In genomic region chr19:1437609-1438008, GRCh38 we compare ENCODE assay signal across 8 cellular contexts. TPM values are rescaled to one million over a fixed set of nuclear protein-coding genes. Genes with fewer than 3 reads are reported as not detected.
DNase-seq lines count a peak whose midpoint lies in the region; ATAC-seq and TF ChIP-seq lines count a peak whose summit lies in the region.

No MANE protein-coding gene starts in this region.

- no peak for TF ChIP-seq POLR2A in heart left ventricle (IDR thresholded peaks at IDR 0.05)
- TF ChIP-seq POLR2A in right lobe of liver (IDR thresholded peaks at IDR 0.05), result no peak

- peaks cover 14% of the 10 kb centered on the region for H3K4me1 Mint-ChIP-seq in activated T-helper 2 cell treated with anti-CD3 and anti-CD28 coated beads, Interferon-gamma antibody, Interleukin-2, Interleukin-4, amounts not matched to agents 10 μg/mL and 5 μg/mL and 100 μg/mL, durations not matched to agents 14 hours and 24 hours and 36 hours (ENCODE audit: low read depth)

- DNase-seq in heart left ventricle (no peak), right atrium auricular region (ENCODE audit: low spot score) (no peak), right lobe of liver (no peak), upper lobe of right lung (no peak), COLO829 (ENCODE audit: low spot score) (no peak), kidney glomerular epithelial cell (lab: John Stamatoyannopoulos, UW) (no peak)
- DNase-seq in activated T-helper 2 cell treated with anti-CD3 and anti-CD28 coated beads, Interferon-gamma antibody, Interleukin-2, Interleukin-4, amounts not matched to agents 10 μg/mL and 5 μg/mL and 100 μg/mL, durations not matched to agents 14 hours and 24 hours and 36 hours (ENCODE audit: low spot score), result no peak

- peak overlapping the region in 1 of 12 donors; percentile 94 for H3K27ac ChIP-seq in heart left ventricle
- H3K27ac ChIP-seq in right atrium auricular region, result no peak overlapping the region
- H3K27ac ChIP-seq in right lobe of liver, result peak overlapping the region; percentile 55 to 75 (median 57)
- no peak overlapping the region for H3K27ac ChIP-seq in upper lobe of right lung

- no peak for TF ChIP-seq CTCF in heart left ventricle (IDR thresholded peaks at IDR 0.05)
- TF ChIP-seq CTCF in right atrium auricular region (IDR thresholded peaks at IDR 0.05), result no peak
- TF ChIP-seq CTCF in right lobe of liver (IDR thresholded peaks at IDR 0.05), result no peak
- no peak for TF ChIP-seq CTCF in upper lobe of right lung (IDR thresholded peaks at IDR 0.05)

- H3K4me1 ChIP-seq in heart left ventricle, result peaks cover 2 to 30% (median 20%) of the 10 kb centered on the region in 12 donors
- H3K4me1 ChIP-seq in right atrium auricular region, result peaks cover 0 to 23% of the 10 kb centered on the region in 2 donors
- peaks cover 0 to 10% (median 3%) of the 10 kb centered on the region in 4 donors for H3K4me1 ChIP-seq in right lobe of liver
- H3K4me1 ChIP-seq in upper lobe of right lung, result peaks cover 13% of the 10 kb centered on the region

- 60 to 68% (median 63%) methylated on average over 8 of the region's 8 CpGs for WGBS in heart left ventricle, 4 donors
- WGBS in right lobe of liver (ENCODE audit: insufficient coverage, low coverage, low lambda C conversion rate, missing lambda C conversion rate), result 27% methylated on average over 8 of the region's 8 CpGs

- peaks cover 8 to 66% (median 62%) of the 10 kb centered on the region in 9 donors for H3K36me3 ChIP-seq in heart left ventricle
- H3K36me3 ChIP-seq in right atrium auricular region, result peaks cover 57% of the 10 kb centered on the region
- peaks cover 0 to 45% (median 20%) of the 10 kb centered on the region in 4 donors for H3K36me3 ChIP-seq in right lobe of liver
- peaks cover 59% of the 10 kb centered on the region for H3K36me3 ChIP-seq in upper lobe of right lung

- intact Hi-C loops in heart left ventricle (cut with DNase I) (loop anchor here in 1 of 10 donors (5.0 kb wide), 1 partner anchor 160 kb away; the partner anchor contains the start of gene FAM174C), right lobe of liver (cut with DNase I) (no loop called here), upper lobe of right lung (cut with DNase I) (no loop called here)
- intact Hi-C loops in activated T-helper 2 cell treated with anti-CD3 and anti-CD28 coated beads, Interferon-gamma antibody, Interleukin-2, Interleukin-4, amounts not matched to agents 10 μg/mL and 5 μg/mL and 100 μg/mL, durations not matched to agents 14 hours and 24 hours and 36 hours (cut with micrococcal nuclease), result loop anchor here (1.0 kb wide), 1 partner anchor 30 kb away; the partner anchor contains the start of gene DAZAP1

- peaks cover 55% of the 10 kb centered on the region for H3K36me3 Mint-ChIP-seq in activated T-helper 2 cell treated with anti-CD3 and anti-CD28 coated beads, Interferon-gamma antibody, Interleukin-2, Interleukin-4, amounts not matched to agents 10 μg/mL and 5 μg/mL and 100 μg/mL, durations not matched to agents 14 hours and 24 hours and 36 hours (ENCODE audit: low read depth)

- no peaks in the 10 kb centered on the region for H3K9me3 ChIP-seq in heart left ventricle
- H3K9me3 ChIP-seq in right atrium auricular region, result no peaks in the 10 kb centered on the region
- H3K9me3 ChIP-seq in right lobe of liver, result no peaks in the 10 kb centered on the region
- H3K9me3 ChIP-seq in upper lobe of right lung, result no peaks in the 10 kb centered on the region

- H3K4me3 ChIP-seq in heart left ventricle (peak overlapping the region in 7 of 12 donors; percentile 57 to 100 (median 92)), right atrium auricular region (peak overlapping the region in 1 of 2 donors; percentile 80), right lobe of liver (peak overlapping the region in 2 of 3 donors; percentile 97 to 99), upper lobe of right lung (peak overlapping the region; percentile 98)

- no peak for ATAC-seq in heart left ventricle
- peak in 2 of 4 donors; percentile 3 to 9 for ATAC-seq in right lobe of liver
- no peak for ATAC-seq in upper lobe of right lung
- no peak for ATAC-seq in HG03039 (IDR thresholded peaks at IDR 0.05; ENCODE audit: unreplicated experiment)

- H3K27me3 Mint-ChIP-seq in activated T-helper 2 cell treated with anti-CD3 and anti-CD28 coated beads, Interferon-gamma antibody, Interleukin-2, Interleukin-4, amounts not matched to agents 10 μg/mL and 5 μg/mL and 100 μg/mL, durations not matched to agents 14 hours and 24 hours and 36 hours (ENCODE audit: low read depth), result no peaks in the 10 kb centered on the region

- no peaks in the 10 kb centered on the region for H3K27me3 ChIP-seq in heart left ventricle
- H3K27me3 ChIP-seq in right atrium auricular region, result no peaks in the 10 kb centered on the region
- no peaks in the 10 kb centered on the region for H3K27me3 ChIP-seq in right lobe of liver
- no peaks in the 10 kb centered on the region for H3K27me3 ChIP-seq in upper lobe of right lung

- H3K9me3 Mint-ChIP-seq in activated T-helper 2 cell treated with anti-CD3 and anti-CD28 coated beads, Interferon-gamma antibody, Interleukin-2, Interleukin-4, amounts not matched to agents 10 μg/mL and 5 μg/mL and 100 μg/mL, durations not matched to agents 14 hours and 24 hours and 36 hours, result no peaks in the 10 kb centered on the region

- peak overlapping the region; percentile 99 for H3K27ac Mint-ChIP-seq in activated T-helper 2 cell treated with anti-CD3 and anti-CD28 coated beads, Interferon-gamma antibody, Interleukin-2, Interleukin-4, amounts not matched to agents 10 μg/mL and 5 μg/mL and 100 μg/mL, durations not matched to agents 14 hours and 24 hours and 36 hours

- no peak overlapping the region for H3K4me3 Mint-ChIP-seq in activated T-helper 2 cell treated with anti-CD3 and anti-CD28 coated beads, Interferon-gamma antibody, Interleukin-2, Interleukin-4, amounts not matched to agents 10 μg/mL and 5 μg/mL and 100 μg/mL, durations not matched to agents 14 hours and 24 hours and 36 hours (ENCODE audit: low read depth)

RNA-seq across cellular contexts. Expression of gene RPS15, which starts 0.6 kb away (rescaled TPM):
- total RNA-seq in heart left ventricle (1,000 to 10,000 TPM in 2 of 9 donors, 100 to 1,000 TPM in 7; 468 to 2,348 (median 669) TPM), right atrium auricular region (1,000 to 10,000 TPM; 1,712 to 2,156 TPM), right lobe of liver (1,000 to 10,000 TPM in 2 of 6 experiments, 100 to 1,000 TPM in 4; 334 to 1,615 (median 355) TPM), upper lobe of right lung (841 TPM)
- polyA plus RNA-seq in heart left ventricle, result 1,000 to 10,000 TPM; 2,165 to 2,683 TPM
- total RNA-seq in activated T-helper 2 cell treated with anti-CD3 and anti-CD28 coated beads, Interferon-gamma antibody, Interleukin-2, Interleukin-4, amounts not matched to agents 10 μg/mL and 5 μg/mL and 100 μg/mL, durations not matched to agents 14 hours and 24 hours and 36 hours, result 1,450 and 1,471 TPM in 2 replicates

RNA-seq across cellular contexts. Expression of gene APC2, which starts 12.3 kb away (rescaled TPM):
- total RNA-seq in heart left ventricle (under 1 TPM in 8 of 9 donors, not detected in 1; 0.04 to 0.72 (median 0.14) TPM), right atrium auricular region (under 1 TPM; 0.04 to 0.35 TPM), right lobe of liver (under 1 TPM in 3 of 6 experiments, not detected in 3; 0.06 to 0.13 (median 0.06) TPM), upper lobe of right lung (0.20 TPM)
- polyA plus RNA-seq in heart left ventricle, result under 1 TPM; 0.07 to 0.08 TPM
- 0.07 and 0.21 TPM in 2 replicates for total RNA-seq in activated T-helper 2 cell treated with anti-CD3 and anti-CD28 coated beads, Interferon-gamma antibody, Interleukin-2, Interleukin-4, amounts not matched to agents 10 μg/mL and 5 μg/mL and 100 μg/mL, durations not matched to agents 14 hours and 24 hours and 36 hours

RNA-seq across cellular contexts. Expression of gene DAZAP1, which starts 30.2 kb away (rescaled TPM):
- total RNA-seq in heart left ventricle (100 to 1,000 TPM in 1 of 9 donors, 10 to 100 TPM in 8; 36.8 to 124 (median 78.5) TPM), right atrium auricular region (10 to 100 TPM; 32.6 to 47.5 TPM), right lobe of liver (10 to 100 TPM; 22.3 to 50.9 (median 42.2) TPM), upper lobe of right lung (98.7 TPM)
- 100 to 1,000 TPM in 1 of 2 donors, 10 to 100 TPM in 1; 65.8 to 128 TPM for polyA plus RNA-seq in heart left ventricle
- 282 and 290 TPM in 2 replicates for total RNA-seq in activated T-helper 2 cell treated with anti-CD3 and anti-CD28 coated beads, Interferon-gamma antibody, Interleukin-2, Interleukin-4, amounts not matched to agents 10 μg/mL and 5 μg/mL and 100 μg/mL, durations not matched to agents 14 hours and 24 hours and 36 hours

RNA-seq across cellular contexts. Expression of gene GAMT, which starts 36.3 kb away (rescaled TPM):
- total RNA-seq in heart left ventricle (100 to 1,000 TPM in 1 of 9 donors, 10 to 100 TPM in 8; 35.9 to 167 (median 62.5) TPM), right atrium auricular region (10 to 100 TPM; 45.8 to 92.5 TPM), right lobe of liver (100 to 1,000 TPM; 151 to 380 (median 221) TPM), upper lobe of right lung (7.1 TPM)
- polyA plus RNA-seq in heart left ventricle, result 100 to 1,000 TPM in 1 of 2 donors, 10 to 100 TPM in 1; 21.9 to 180 TPM
- 30.6 and 33.9 TPM in 2 replicates for total RNA-seq in activated T-helper 2 cell treated with anti-CD3 and anti-CD28 coated beads, Interferon-gamma antibody, Interleukin-2, Interleukin-4, amounts not matched to agents 10 μg/mL and 5 μg/mL and 100 μg/mL, durations not matched to agents 14 hours and 24 hours and 36 hours

RNA-seq across cellular contexts. Expression of gene C19orf25, which starts 41.4 kb away (rescaled TPM):
- total RNA-seq in heart left ventricle (10 to 100 TPM in 8 of 9 donors, 1 to 10 TPM in 1; 9.4 to 29.2 (median 15.7) TPM), right atrium auricular region (10 to 100 TPM; 19.1 to 22.3 TPM), right lobe of liver (10 to 100 TPM; 12.2 to 32.7 (median 15.3) TPM), upper lobe of right lung (26.3 TPM)
- polyA plus RNA-seq in heart left ventricle, result 10 to 100 TPM; 27.6 to 27.8 TPM
- 33.0 and 37.9 TPM in 2 replicates for total RNA-seq in activated T-helper 2 cell treated with anti-CD3 and anti-CD28 coated beads, Interferon-gamma antibody, Interleukin-2, Interleukin-4, amounts not matched to agents 10 μg/mL and 5 μg/mL and 100 μg/mL, durations not matched to agents 14 hours and 24 hours and 36 hours

Comparison
In these comparisons a context has a peak if more than half of its experiments do, and no peak if none do; other contexts are left out.
1. H3K27ac ChIP-seq: peak in right lobe of liver (3 of 3); none in right atrium auricular region (0 of 2) and upper lobe of right lung (single experiment).